ENCODE assay signal across 13 cellular contexts in genomic region chr13:113950451-113951245, GRCh38. TPM values are rescaled to one million over a fixed set of nuclear protein-coding genes. Genes with fewer than 3 reads are reported as not detected.
DNase-seq lines count a peak whose midpoint lies in the region; ATAC-seq, FAIRE-seq and TF ChIP-seq lines count a peak whose summit lies in the region.
"Had no signal": no experiment of that assay in that cellular context is flagged by ENCODE, and none has a peak within 500 bp of the region (broad histone marks: within the 10 kb centered on the region; RNA-seq: fewer than 3 reads in every experiment).

No MANE protein-coding gene starts in this region.

- no peak for TF ChIP-seq CTCF in K562 (IDR thresholded peaks at IDR 0.05 in 2 of 3, conservative IDR thresholded peaks at IDR 0.05 in 1 of 3; ENCODE audit: insufficient read depth in 2 of 3, low read depth in 1 of 3, low read length in 3 of 3)
- no peak for TF ChIP-seq CTCF in pancreas (IDR thresholded peaks at IDR 0.05)
- no peak for TF ChIP-seq CTCF in stomach (IDR thresholded peaks at IDR 0.05)

- no peaks in the 10 kb centered on the region for H3K79me2 ChIP-seq in K562 (ENCODE audit: control insufficient read depth, insufficient read depth, low read length)

- peaks cover 0 to 16% (median 7%) of the 10 kb centered on the region in 3 donors for H3K4me1 Mint-ChIP-seq in CD8-positive, alpha-beta memory T cell

- H3K27ac ChIP-seq in K562 (ENCODE audit: extremely low read depth, low read depth, low read length) (no peak overlapping the region), pancreas (no peak overlapping the region), stomach (peak overlapping the region in 1 of 5 donors; percentile 41)
- H3K27ac ChIP-seq in CD8-positive, alpha-beta memory T cell (ENCODE audit: low read depth, low read length), result no peak overlapping the region
- H3K27ac ChIP-seq: neutrophil, testis had no signal

- 26% methylated on average over 10 of the region's 24 CpGs for WGBS in K562 (ENCODE audit: insufficient coverage, low coverage, missing lambda C conversion rate)
- 49 to 52% methylated on average over 24 of the region's 24 CpGs for WGBS in pancreas, 2 donors
- WGBS in stomach, 5 donors, result 44 to 67% (median 53%) methylated on average over 15 to 24 of the region's 24 CpGs

- TF ChIP-seq RAD21 in K562 (CRISPR knock-in tag; conservative IDR thresholded peaks at IDR 0.05 in 1 of 2, IDR thresholded peaks at IDR 0.05 in 1 of 2), result no peak

- peak overlapping the region; percentile 55; the same call in 1 of the 2 replicates for H2AFZ ChIP-seq in K562 (ENCODE audit: low read depth, low read length)

- H3K9me3 Mint-ChIP-seq in CD8-positive, alpha-beta memory T cell, result peaks cover 0 to 7% (median 0%) of the 10 kb centered on the region in 5 donors

- DNase-seq in K562 (ENCODE audit: extremely low read depth in 1 of 4, low spot score in 3 of 4) (no peak), pancreas (peak in 4 of 6 donors; percentile 3 to 73 (median 51)), SHP77 (lab: John Stamatoyannopoulos, UW) (no peak), stomach (no peak)
- no peak for DNase-seq in CD8-positive, alpha-beta memory T cell
- DNase-seq in stimulated activated CD4-positive, alpha-beta T cell treated with anti-CD3 and anti-CD28 coated beads, Interleukin-2, amount 100 ng/mL, for 48 hours, result no peak

- intact Hi-C loops in K562 (cut with micrococcal nuclease), result loop anchor here (1.0 kb wide), 1 partner anchor 276 kb away; no protein-coding TSS in a partner anchor
- intact Hi-C loops in pancreas (cut with DNase I), result loop anchor here in 2 of 3 donors (5.0 kb wide), 2 partner anchors 272 to 277 kb away; no protein-coding TSS in a partner anchor
- intact Hi-C loops in stomach (cut with DNase I; ENCODE audit: low total_unique reads), result loop anchor here (5.0 kb wide), 1 partner anchor 277 kb away; no protein-coding TSS in a partner anchor

- H3K27me3 ChIP-seq in K562 (ENCODE audit: control insufficient read depth in 2 of 2, insufficient read depth in 2 of 2, low read length in 2 of 2) (peaks cover 0 to 7% of the 10 kb centered on the region in 2 experiments; a peak in 1 of 5 replicates), pancreas (no peaks in the 10 kb centered on the region), stomach (no peaks in the 10 kb centered on the region)
- H3K27me3 ChIP-seq in CD8-positive, alpha-beta memory T cell (ENCODE audit: insufficient read depth, low read length, poor library complexity, severe bottlenecking), result no peaks in the 10 kb centered on the region
- H3K27me3 ChIP-seq: testis had no signal

- POLR2A ChIA-PET in K562 (lab: Yijun Ruan, JAX), result no interaction called here
- POLR2A ChIA-PET in CD8-positive, alpha-beta memory T cell (lab: Charles Lee), result no interaction called here

- TF ChIP-seq EP300 in K562 (IDR thresholded peaks at IDR 0.05; ENCODE audit: low read length) (no peak), stomach (IDR thresholded peaks at IDR 0.05) (no peak)

- no peak overlapping the region for H3K4me3 ChIP-seq in K562
- H3K4me3 ChIP-seq in pancreas, result no peak overlapping the region
- peak overlapping the region in 2 of 4 donors; percentile 3 to 14 for H3K4me3 ChIP-seq in stomach
- H3K4me3 ChIP-seq in CD8-positive, alpha-beta memory T cell (ENCODE audit: low read length), result no peak overlapping the region
- H3K4me3 ChIP-seq: testis had no signal

- H3K9ac ChIP-seq in K562 (ENCODE audit: insufficient read depth in 1 of 2, low read depth in 2 of 2, low read length in 2 of 2), result peak overlapping the region in 1 of 2 experiments; percentile 24; a peak in 1 of 4 replicates

- H3K36me3 ChIP-seq in K562 (ENCODE audit: control insufficient read depth, insufficient read depth, low read length) (no peaks in the 10 kb centered on the region), pancreas (peaks cover 0 to 12% (median 0%) of the 10 kb centered on the region in 3 donors), stomach (peaks cover 8 to 26% (median 21%) of the 10 kb centered on the region in 4 donors)
- H3K36me3 ChIP-seq in CD8-positive, alpha-beta memory T cell (ENCODE audit: insufficient read depth, low read length), result peaks cover 18% of the 10 kb centered on the region
- H3K36me3 ChIP-seq: neutrophil had no signal

- no peak for FAIRE-seq in K562 (lab: Jason Lieb, UNC)
- no peak for FAIRE-seq in pancreas (lab: Jason Lieb, UNC)
- FAIRE-seq: D721Med, GM12892 had no signal

- ATAC-seq in GM18868 (IDR thresholded peaks at IDR 0.05; ENCODE audit: unreplicated experiment) (peak; percentile 31), HG02759 (IDR thresholded peaks at IDR 0.05; ENCODE audit: unreplicated experiment) (peak; percentile 26), K562 (peak; percentile 38; the same call in 2 of the 3 replicates), pancreas (peak; percentile 4 to 11 (median 8))

- no peak overlapping the region for H3K4me3 Mint-ChIP-seq in CD8-positive, alpha-beta memory T cell
- H3K4me3 Mint-ChIP-seq: brain had no signal

- H3K9me3 ChIP-seq in K562 (replicated peaks; ENCODE audit: control insufficient read depth, insufficient read depth, low read depth, low read length) (no peaks in the 10 kb centered on the region), pancreas (no peaks in the 10 kb centered on the region), stomach (no peaks in the 10 kb centered on the region)
- no peaks in the 10 kb centered on the region for H3K9me3 ChIP-seq in CD8-positive, alpha-beta memory T cell (ENCODE audit: low read length)
- H3K9me3 ChIP-seq: neutrophil, testis had no signal

- H3K4me1 ChIP-seq in K562 (replicated peaks in 1 of 2; ENCODE audit: control insufficient read depth in 2 of 2, insufficient read depth in 2 of 2, low read length in 2 of 2), result peaks cover 9 to 44% of the 10 kb centered on the region in 2 experiments; a peak in 4 of 5 replicates
- H3K4me1 ChIP-seq in pancreas, result no peaks in the 10 kb centered on the region
- H3K4me1 ChIP-seq in stomach, result peaks cover 10 to 28% (median 26%) of the 10 kb centered on the region in 4 donors
- H3K4me1 ChIP-seq in CD8-positive, alpha-beta memory T cell (ENCODE audit: insufficient read depth, low read length), result no peaks in the 10 kb centered on the region

- no peaks in the 10 kb centered on the region for H4K20me1 ChIP-seq in K562 (replicated peaks; ENCODE audit: control insufficient read depth, insufficient read depth, low read length)

- H3K4me2 ChIP-seq in K562 (ENCODE audit: insufficient read depth, low read length), result no peak overlapping the region

- CTCF ChIA-PET in K562 (lab: Yijun Ruan, JAX; ENCODE audit: low intra/inter-chr PET ratio), result interaction anchor here (1.0 to 2.9 kb wide), 2 partner anchors 73 to 276 kb away, joined by 3 to 26 read pairs; no protein-coding TSS in a partner anchor
- CTCF ChIA-PET in CD8-positive, alpha-beta memory T cell (lab: Charles Lee), result no interaction called here

- no peaks in the 10 kb centered on the region for H3K27me3 Mint-ChIP-seq in CD8-positive, alpha-beta memory T cell
- H3K27me3 Mint-ChIP-seq: brain had no signal

- TF ChIP-seq POLR2A in K562 (conservative IDR thresholded peaks at IDR 0.05) (no peak), stomach (IDR thresholded peaks at IDR 0.05) (no peak)

- no peaks in the 10 kb centered on the region for H3K9me1 ChIP-seq in K562 (ENCODE audit: control insufficient read depth, insufficient read depth, low read length)

- H3K36me3 Mint-ChIP-seq in CD8-positive, alpha-beta memory T cell, result peaks cover 0 to 21% (median 4%) of the 10 kb centered on the region in 3 donors

- H3K27ac Mint-ChIP-seq in CD8-positive, alpha-beta memory T cell, result peak overlapping the region in 3 of 8 donors; percentile 5 to 92 (median 58)
- H3K27ac Mint-ChIP-seq: brain had no signal

- in situ Hi-C loops in K562 (cut with MboI), result no loop called here

- no TSS peak for BruUV-seq in K562 (replicated peaks; lab: Mats Ljungman, UMichigan)

TF ChIP-seq in K562, 482 proteins besides CTCF, POLR2A, EP300 and RAD21 (continues in another document):
- TF ChIP-seq MTA3 (IDR thresholded peaks at IDR 0.05; ENCODE audit: borderline replicate concordance), result no peak

RNA-seq across cellular contexts. Expression of gene C13orf46, which starts 23.2 kb away (rescaled TPM):
- total RNA-seq in K562 (2011; cell fraction: chromatin; rRNA removed; ENCODE audit: low replicate concordance), result 0.26 and 0.49 TPM in 2 replicates
- 0.13 and 0.33 TPM in 2 replicates for total RNA-seq in K562 (2011; cell fraction: nucleolus; rRNA removed)
- 0.22 and 0.23 TPM in 2 replicates for total RNA-seq in K562 (2011; cell fraction: nucleoplasm; rRNA removed)
- total RNA-seq in K562 (2014; rRNA removed) (0.05 TPM in 1 of 2 replicates, not detected in the other), K562 (2014; rRNA removed; fragmentation: Illumina TruSeq; extraction: Trizol) (not detected in 2 replicates), K562 (2015; rRNA removed; fragmentation: Illumina TruSeq; extraction: Trizol) (0.04 TPM in 1 of 2 replicates, not detected in the other), K562 (2021) (0.13 and 0.24 TPM in 2 replicates), pancreas (10 to 100 TPM in 4 of 6 donors, 1 to 10 TPM in 2; 5.2 to 23.1 (median 10.6) TPM), stomach (10 to 100 TPM in 2 of 5 donors, 1 to 10 TPM in 1, under 1 TPM in 1, not detected in 1; 0.58 to 32.6 (median 12.0) TPM)
- polyA plus RNA-seq in K562 (2011; rRNA removed) (not detected in 2 replicates), K562 (2014; fragmentation: Illumina TruSeq; extraction: Trizol) (0.06 and 0.10 TPM in 2 replicates), K562 (2014; fragmentation: Nextera tagmentation; extraction: Ambion mirVana) (not detected), K562 (2014; rRNA removed) (0.05 TPM in 2 replicates), pancreas (10 to 100 TPM in 1 of 2 donors, 1 to 10 TPM in 1; 2.9 to 12.0 TPM), stomach (10 to 100 TPM in 1 of 3 donors, 1 to 10 TPM in 1, under 1 TPM in 1; 0.95 to 17.6 (median 8.7) TPM)
- polyA plus RNA-seq in K562 (2011; cell fraction: cytosol; rRNA removed), result 0.03 and 0.06 TPM in 2 replicates
- 0.11 TPM in 2 replicates for polyA plus RNA-seq in K562 (2011; cell fraction: nucleus; rRNA removed)
- polyA plus RNA-seq in K562 (2012), result 0.13 and 0.36 TPM in 2 replicates
- not detected in 2 replicates for polyA minus RNA-seq in K562 (2011; rRNA and poly(A)+ RNA removed)
- polyA minus RNA-seq in K562 (2011; cell fraction: cytosol; rRNA and poly(A)+ RNA removed), result not detected in 2 replicates
- polyA minus RNA-seq in K562 (2011; cell fraction: nucleus; rRNA and poly(A)+ RNA removed), result 0.11 TPM in 1 of 2 replicates, not detected in the other
- total RNA-seq in CD8-positive, alpha-beta memory T cell, result 1 to 10 TPM; 1.2 to 1.8 TPM
- polyA plus RNA-seq in CD8-positive, alpha-beta memory T cell, result 2.2 TPM

Comparison
In these comparisons a context has a peak if more than half of its experiments do, and no peak if none do; other contexts are left out.
1. DNase-seq: peak in pancreas (4 of 6); none in K562 (0 of 4), SHP77 (0 of 2), stomach (single experiment), CD8-positive, alpha-beta memory T cell (0 of 5) and stimulated activated CD4-positive, alpha-beta T cell treated with anti-CD3 and anti-CD28 coated beads, Interleukin-2, amount 100 ng/mL, for 48 hours (0 of 2).
2. Peak in every context shown above with its lines, with median percentiles within 50 percentile points of each other: ATAC-seq.